In the genomic region with DNA sequence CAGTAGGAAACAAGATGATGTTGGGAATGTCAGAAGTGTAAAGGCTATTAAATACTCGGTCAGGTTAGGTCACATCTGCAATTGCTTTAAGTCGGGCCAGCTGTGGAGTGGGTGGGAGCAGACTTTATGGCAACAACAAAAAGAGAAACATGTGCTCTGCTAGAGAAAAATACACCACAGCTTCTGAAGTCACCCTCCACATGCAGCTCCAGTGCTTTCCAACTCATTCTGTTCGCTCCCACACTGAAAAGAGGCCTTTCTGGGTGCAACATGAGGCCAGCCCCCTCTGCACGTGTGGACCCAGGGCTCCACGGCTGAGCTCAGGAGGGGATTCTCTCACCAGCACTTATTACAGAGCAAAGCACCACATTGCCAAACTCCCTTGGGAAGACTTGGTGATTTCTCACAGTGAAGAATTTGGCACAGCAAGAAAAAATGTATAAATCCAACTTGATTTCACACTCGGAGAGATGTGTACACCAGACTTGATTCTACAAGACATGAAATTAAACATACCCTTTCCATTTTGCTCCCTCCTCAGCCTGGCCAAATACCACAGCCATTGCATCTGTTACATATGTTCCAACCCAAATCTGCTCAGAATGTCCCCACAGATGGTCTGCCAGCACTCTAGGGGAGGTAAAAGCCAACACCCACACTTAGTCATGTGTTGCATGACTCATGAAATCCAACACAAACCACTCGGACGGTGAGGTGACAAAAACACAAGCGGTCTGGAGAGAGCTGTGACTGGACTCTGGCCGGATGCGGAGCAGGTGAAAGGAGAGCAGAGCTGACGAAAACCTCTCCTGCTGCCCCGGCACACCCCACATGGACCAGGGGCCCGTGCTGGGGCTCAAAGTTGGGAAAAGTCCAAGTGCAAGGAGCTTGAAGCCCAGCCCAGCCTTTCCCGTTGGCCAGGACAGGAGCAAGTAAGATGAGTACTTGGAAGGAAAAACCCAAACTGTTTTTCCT, we compare ENCODE assay signal across 1 cellular context.
TF ChIP-seq lines count a peak whose summit lies in the region.

No MANE protein-coding gene starts in this region.

TF ChIP-seq in K562, 482 proteins besides CTCF, POLR2A, EP300 and RAD21 (continued from another document and continues in another):
- no peak for TF ChIP-seq HNRNPK (IDR thresholded peaks at IDR 0.05; ENCODE audit: low read depth, low read length, poor library complexity, severe bottlenecking)
- no peak for TF ChIP-seq NFRKB (IDR thresholded peaks at IDR 0.05; ENCODE audit: low read depth)
- no peak for TF ChIP-seq RFX1 (IDR thresholded peaks at IDR 0.05)
- no peak for TF ChIP-seq ZNF780A (CRISPR knock-in tag; IDR thresholded peaks at IDR 0.05)
- TF ChIP-seq POLR3A (IDR thresholded peaks at IDR 0.05; ENCODE audit: borderline replicate concordance, extremely low read depth, insufficient read depth, insufficient read length), result no peak
- TF ChIP-seq CREB1 (IDR thresholded peaks at IDR 0.05), result no peak
- no peak for TF ChIP-seq CREB1 (CRISPR knock-in tag; IDR thresholded peaks at IDR 0.05)
- no peak for TF ChIP-seq STAG1 (CRISPR knock-in tag; IDR thresholded peaks at IDR 0.05; ENCODE audit: borderline replicate concordance)
- TF ChIP-seq SMARCE1 (IDR thresholded peaks at IDR 0.05), result peak; percentile 82
- TF ChIP-seq NFIX (CRISPR knock-in tag; IDR thresholded peaks at IDR 0.05; ENCODE audit: low read depth), result no peak
- TF ChIP-seq NR3C1 (CRISPR knock-in tag; IDR thresholded peaks at IDR 0.05), result no peak
- TF ChIP-seq ARNT (IDR thresholded peaks at IDR 0.05), result no peak
- no peak for TF ChIP-seq ZNF124 (CRISPR knock-in tag; IDR thresholded peaks at IDR 0.05)
- TF ChIP-seq CC2D1A (IDR thresholded peaks at IDR 0.05), result no peak
- TF ChIP-seq JUNB (CRISPR knock-in tag; conservative IDR thresholded peaks at IDR 0.05), result peak; percentile 77
- TF ChIP-seq SRSF1 (IDR thresholded peaks at IDR 0.05; ENCODE audit: low read depth, low read length), result no peak
- TF ChIP-seq ZNF3 (CRISPR knock-in tag; IDR thresholded peaks at IDR 0.05), result no peak
- TF ChIP-seq KHSRP (IDR thresholded peaks at IDR 0.05), result no peak
- TF ChIP-seq SRSF3 (IDR thresholded peaks at IDR 0.05; ENCODE audit: insufficient read depth, low read length), result no peak
- TF ChIP-seq IRF2 (CRISPR knock-in tag; IDR thresholded peaks at IDR 0.05), result no peak
- TF ChIP-seq HLTF (IDR thresholded peaks at IDR 0.05), result no peak
- no peak for TF ChIP-seq NCOR1 (IDR thresholded peaks at IDR 0.05)
- TF ChIP-seq GTF2F1 (IDR thresholded peaks at IDR 0.05; ENCODE audit: low read depth, low read length), result no peak
- TF ChIP-seq, protein P1, sequence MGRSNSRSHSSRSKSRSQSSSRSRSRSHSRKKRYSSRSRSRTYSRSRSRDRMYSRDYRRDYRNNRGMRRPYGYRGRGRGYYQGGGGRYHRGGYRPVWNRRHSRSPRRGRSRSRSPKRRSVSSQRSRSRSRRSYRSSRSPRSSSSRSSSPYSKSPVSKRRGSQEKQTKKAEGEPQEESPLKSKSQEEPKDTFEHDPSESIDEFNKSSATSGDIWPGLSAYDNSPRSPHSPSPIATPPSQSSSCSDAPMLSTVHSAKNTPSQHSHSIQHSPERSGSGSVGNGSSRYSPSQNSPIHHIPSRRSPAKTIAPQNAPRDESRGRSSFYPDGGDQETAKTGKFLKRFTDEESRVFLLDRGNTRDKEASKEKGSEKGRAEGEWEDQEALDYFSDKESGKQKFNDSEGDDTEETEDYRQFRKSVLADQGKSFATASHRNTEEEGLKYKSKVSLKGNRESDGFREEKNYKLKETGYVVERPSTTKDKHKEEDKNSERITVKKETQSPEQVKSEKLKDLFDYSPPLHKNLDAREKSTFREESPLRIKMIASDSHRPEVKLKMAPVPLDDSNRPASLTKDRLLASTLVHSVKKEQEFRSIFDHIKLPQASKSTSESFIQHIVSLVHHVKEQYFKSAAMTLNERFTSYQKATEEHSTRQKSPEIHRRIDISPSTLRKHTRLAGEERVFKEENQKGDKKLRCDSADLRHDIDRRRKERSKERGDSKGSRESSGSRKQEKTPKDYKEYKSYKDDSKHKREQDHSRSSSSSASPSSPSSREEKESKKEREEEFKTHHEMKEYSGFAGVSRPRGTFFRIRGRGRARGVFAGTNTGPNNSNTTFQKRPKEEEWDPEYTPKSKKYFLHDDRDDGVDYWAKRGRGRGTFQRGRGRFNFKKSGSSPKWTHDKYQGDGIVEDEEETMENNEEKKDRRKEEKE (IDR thresholded peaks at IDR 0.05; ENCODE audit: borderline replicate concordance in 1 of 2, control insufficient read depth in 1 of 2, low read depth in 2 of 2, low read length in 1 of 2), result no peak
- TF ChIP-seq, protein P2, sequence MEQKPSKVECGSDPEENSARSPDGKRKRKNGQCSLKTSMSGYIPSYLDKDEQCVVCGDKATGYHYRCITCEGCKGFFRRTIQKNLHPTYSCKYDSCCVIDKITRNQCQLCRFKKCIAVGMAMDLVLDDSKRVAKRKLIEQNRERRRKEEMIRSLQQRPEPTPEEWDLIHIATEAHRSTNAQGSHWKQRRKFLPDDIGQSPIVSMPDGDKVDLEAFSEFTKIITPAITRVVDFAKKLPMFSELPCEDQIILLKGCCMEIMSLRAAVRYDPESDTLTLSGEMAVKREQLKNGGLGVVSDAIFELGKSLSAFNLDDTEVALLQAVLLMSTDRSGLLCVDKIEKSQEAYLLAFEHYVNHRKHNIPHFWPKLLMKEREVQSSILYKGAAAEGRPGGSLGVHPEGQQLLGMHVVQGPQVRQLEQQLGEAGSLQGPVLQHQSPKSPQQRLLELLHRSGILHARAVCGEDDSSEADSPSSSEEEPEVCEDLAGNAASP (IDR thresholded peaks at IDR 0.05), result no peak
- TF ChIP-seq, protein P3, sequence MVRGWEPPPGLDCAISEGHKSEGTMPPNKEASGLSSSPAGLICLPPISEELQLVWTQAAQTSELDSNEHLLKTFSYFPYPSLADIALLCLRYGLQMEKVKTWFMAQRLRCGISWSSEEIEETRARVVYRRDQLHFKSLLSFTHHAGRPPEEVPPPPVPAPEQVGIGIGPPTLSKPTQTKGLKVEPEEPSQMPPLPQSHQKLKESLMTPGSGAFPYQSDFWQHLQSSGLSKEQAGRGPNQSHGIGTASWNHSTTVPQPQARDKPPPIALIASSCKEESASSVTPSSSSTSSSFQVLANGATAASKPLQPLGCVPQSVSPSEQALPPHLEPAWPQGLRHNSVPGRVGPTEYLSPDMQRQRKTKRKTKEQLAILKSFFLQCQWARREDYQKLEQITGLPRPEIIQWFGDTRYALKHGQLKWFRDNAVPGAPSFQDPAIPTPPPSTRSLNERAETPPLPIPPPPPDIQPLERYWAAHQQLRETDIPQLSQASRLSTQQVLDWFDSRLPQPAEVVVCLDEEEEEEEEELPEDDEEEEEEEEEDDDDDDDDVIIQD (CRISPR knock-in tag; IDR thresholded peaks at IDR 0.05), result no peak
- no peak for TF ChIP-seq KLF13 (tag; IDR thresholded peaks at IDR 0.05; ENCODE audit: borderline replicate concordance, low read depth)
- no peak for TF ChIP-seq RBM14 (IDR thresholded peaks at IDR 0.05; ENCODE audit: borderline replicate concordance, insufficient read depth, low read depth, low read length)
- TF ChIP-seq CBX8 (IDR thresholded peaks at IDR 0.05; ENCODE audit: borderline replicate concordance, extremely low read depth, low read depth, low read length, poor library complexity, severe bottlenecking), result no peak
- TF ChIP-seq, protein P4, sequence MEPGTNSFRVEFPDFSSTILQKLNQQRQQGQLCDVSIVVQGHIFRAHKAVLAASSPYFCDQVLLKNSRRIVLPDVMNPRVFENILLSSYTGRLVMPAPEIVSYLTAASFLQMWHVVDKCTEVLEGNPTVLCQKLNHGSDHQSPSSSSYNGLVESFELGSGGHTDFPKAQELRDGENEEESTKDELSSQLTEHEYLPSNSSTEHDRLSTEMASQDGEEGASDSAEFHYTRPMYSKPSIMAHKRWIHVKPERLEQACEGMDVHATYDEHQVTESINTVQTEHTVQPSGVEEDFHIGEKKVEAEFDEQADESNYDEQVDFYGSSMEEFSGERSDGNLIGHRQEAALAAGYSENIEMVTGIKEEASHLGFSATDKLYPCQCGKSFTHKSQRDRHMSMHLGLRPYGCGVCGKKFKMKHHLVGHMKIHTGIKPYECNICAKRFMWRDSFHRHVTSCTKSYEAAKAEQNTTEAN (CRISPR knock-in tag; IDR thresholded peaks at IDR 0.05), result no peak
- TF ChIP-seq KLF16 (IDR thresholded peaks at IDR 0.05), result no peak
- TF ChIP-seq LEF1 (IDR thresholded peaks at IDR 0.05), result peak; percentile 43; the same call in 1 of the 2 replicates
- no peak for TF ChIP-seq BRCA1 (IDR thresholded peaks at IDR 0.05)
- no peak for TF ChIP-seq BRCA1 (CRISPR knock-in tag; IDR thresholded peaks at IDR 0.05)
- peak; percentile 90 for TF ChIP-seq DPF2 (IDR thresholded peaks at IDR 0.05)
- TF ChIP-seq TEAD2 (tag; IDR thresholded peaks at IDR 0.05), result no peak
- no peak for TF ChIP-seq ZZZ3 (IDR thresholded peaks at IDR 0.05)
- TF ChIP-seq ZNF347 (CRISPR knock-in tag; IDR thresholded peaks at IDR 0.05; ENCODE audit: low read depth), result no peak
- TF ChIP-seq HNRNPH1 (optimal IDR thresholded peaks at IDR 0.05; ENCODE audit: low read depth, low read length), result no peak
- no peak for TF ChIP-seq STAT5B (CRISPR knock-in tag; IDR thresholded peaks at IDR 0.05)
- no peak for TF ChIP-seq ELF2 (CRISPR knock-in tag; IDR thresholded peaks at IDR 0.05)
- TF ChIP-seq FOSL1 (tag; conservative IDR thresholded peaks at IDR 0.05), result peak; percentile 97
- TF ChIP-seq CBX3 (IDR thresholded peaks at IDR 0.05; ENCODE audit: borderline replicate concordance in 1 of 2, low read length in 2 of 2), result peak in 1 of 2 experiments; percentile 67; a peak in 1 of 3 replicates
- TF ChIP-seq ZNF436 (CRISPR knock-in tag; IDR thresholded peaks at IDR 0.05), result no peak
- TF ChIP-seq POLR2AphosphoS5 (IDR thresholded peaks at IDR 0.05; ENCODE audit: control insufficient read depth, insufficient read depth, low read depth, low read length), result no peak
- peak; percentile 33; the same call in 1 of the 2 replicates for TF ChIP-seq NFIC (IDR thresholded peaks at IDR 0.05)
- TF ChIP-seq, protein P5, sequence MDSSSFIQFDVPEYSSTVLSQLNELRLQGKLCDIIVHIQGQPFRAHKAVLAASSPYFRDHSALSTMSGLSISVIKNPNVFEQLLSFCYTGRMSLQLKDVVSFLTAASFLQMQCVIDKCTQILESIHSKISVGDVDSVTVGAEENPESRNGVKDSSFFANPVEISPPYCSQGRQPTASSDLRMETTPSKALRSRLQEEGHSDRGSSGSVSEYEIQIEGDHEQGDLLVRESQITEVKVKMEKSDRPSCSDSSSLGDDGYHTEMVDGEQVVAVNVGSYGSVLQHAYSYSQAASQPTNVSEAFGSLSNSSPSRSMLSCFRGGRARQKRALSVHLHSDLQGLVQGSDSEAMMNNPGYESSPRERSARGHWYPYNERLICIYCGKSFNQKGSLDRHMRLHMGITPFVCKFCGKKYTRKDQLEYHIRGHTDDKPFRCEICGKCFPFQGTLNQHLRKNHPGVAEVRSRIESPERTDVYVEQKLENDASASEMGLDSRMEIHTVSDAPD (CRISPR knock-in tag; IDR thresholded peaks at IDR 0.05), result no peak
- TF ChIP-seq KLF6 (CRISPR knock-in tag; IDR thresholded peaks at IDR 0.05; ENCODE audit: borderline replicate concordance), result no peak
- TF ChIP-seq RHOXF2B (CRISPR knock-in tag; conservative IDR thresholded peaks at IDR 0.05), result no peak
- no peak for TF ChIP-seq ZNF586 (CRISPR knock-in tag; conservative IDR thresholded peaks at IDR 0.05)
- TF ChIP-seq ZNF695 (CRISPR knock-in tag; IDR thresholded peaks at IDR 0.05), result no peak
- no peak for TF ChIP-seq BRD9 (IDR thresholded peaks at IDR 0.05; ENCODE audit: low read depth, partially characterized antibody)
- no peak for TF ChIP-seq FOXP1 (CRISPR knock-in tag; IDR thresholded peaks at IDR 0.05)
- peak; percentile 35; the same call in 1 of the 2 replicates for TF ChIP-seq NFE2L1 (tag; IDR thresholded peaks at IDR 0.05; ENCODE audit: borderline replicate concordance, low read depth)
- TF ChIP-seq TCF7L2 (IDR thresholded peaks at IDR 0.05; ENCODE audit: low read depth, low read length), result no peak
- no peak for TF ChIP-seq DDX20 (tag; IDR thresholded peaks at IDR 0.05; ENCODE audit: low read depth)
- TF ChIP-seq, protein P6, sequence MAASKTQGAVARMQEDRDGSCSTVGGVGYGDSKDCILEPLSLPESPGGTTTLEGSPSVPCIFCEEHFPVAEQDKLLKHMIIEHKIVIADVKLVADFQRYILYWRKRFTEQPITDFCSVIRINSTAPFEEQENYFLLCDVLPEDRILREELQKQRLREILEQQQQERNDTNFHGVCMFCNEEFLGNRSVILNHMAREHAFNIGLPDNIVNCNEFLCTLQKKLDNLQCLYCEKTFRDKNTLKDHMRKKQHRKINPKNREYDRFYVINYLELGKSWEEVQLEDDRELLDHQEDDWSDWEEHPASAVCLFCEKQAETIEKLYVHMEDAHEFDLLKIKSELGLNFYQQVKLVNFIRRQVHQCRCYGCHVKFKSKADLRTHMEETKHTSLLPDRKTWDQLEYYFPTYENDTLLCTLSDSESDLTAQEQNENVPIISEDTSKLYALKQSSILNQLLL (CRISPR knock-in tag; IDR thresholded peaks at IDR 0.05; ENCODE audit: borderline replicate concordance), result no peak
- TF ChIP-seq, protein P7, sequence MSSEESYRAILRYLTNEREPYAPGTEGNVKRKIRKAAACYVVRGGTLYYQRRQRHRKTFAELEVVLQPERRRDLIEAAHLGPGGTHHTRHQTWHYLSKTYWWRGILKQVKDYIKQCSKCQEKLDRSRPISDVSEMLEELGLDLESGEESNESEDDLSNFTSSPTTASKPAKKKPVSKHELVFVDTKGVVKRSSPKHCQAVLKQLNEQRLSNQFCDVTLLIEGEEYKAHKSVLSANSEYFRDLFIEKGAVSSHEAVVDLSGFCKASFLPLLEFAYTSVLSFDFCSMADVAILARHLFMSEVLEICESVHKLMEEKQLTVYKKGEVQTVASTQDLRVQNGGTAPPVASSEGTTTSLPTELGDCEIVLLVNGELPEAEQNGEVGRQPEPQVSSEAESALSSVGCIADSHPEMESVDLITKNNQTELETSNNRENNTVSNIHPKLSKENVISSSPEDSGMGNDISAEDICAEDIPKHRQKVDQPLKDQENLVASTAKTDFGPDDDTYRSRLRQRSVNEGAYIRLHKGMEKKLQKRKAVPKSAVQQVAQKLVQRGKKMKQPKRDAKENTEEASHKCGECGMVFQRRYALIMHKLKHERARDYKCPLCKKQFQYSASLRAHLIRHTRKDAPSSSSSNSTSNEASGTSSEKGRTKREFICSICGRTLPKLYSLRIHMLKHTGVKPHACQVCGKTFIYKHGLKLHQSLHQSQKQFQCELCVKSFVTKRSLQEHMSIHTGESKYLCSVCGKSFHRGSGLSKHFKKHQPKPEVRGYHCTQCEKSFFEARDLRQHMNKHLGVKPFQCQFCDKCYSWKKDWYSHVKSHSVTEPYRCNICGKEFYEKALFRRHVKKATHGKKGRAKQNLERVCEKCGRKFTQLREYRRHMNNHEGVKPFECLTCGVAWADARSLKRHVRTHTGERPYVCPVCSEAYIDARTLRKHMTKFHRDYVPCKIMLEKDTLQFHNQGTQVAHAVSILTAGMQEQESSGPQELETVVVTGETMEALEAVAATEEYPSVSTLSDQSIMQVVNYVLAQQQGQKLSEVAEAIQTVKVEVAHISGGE (CRISPR knock-in tag; IDR thresholded peaks at IDR 0.05), result no peak
